2 cellular contexts compared by ENCODE assay signal in the genomic region with DNA sequence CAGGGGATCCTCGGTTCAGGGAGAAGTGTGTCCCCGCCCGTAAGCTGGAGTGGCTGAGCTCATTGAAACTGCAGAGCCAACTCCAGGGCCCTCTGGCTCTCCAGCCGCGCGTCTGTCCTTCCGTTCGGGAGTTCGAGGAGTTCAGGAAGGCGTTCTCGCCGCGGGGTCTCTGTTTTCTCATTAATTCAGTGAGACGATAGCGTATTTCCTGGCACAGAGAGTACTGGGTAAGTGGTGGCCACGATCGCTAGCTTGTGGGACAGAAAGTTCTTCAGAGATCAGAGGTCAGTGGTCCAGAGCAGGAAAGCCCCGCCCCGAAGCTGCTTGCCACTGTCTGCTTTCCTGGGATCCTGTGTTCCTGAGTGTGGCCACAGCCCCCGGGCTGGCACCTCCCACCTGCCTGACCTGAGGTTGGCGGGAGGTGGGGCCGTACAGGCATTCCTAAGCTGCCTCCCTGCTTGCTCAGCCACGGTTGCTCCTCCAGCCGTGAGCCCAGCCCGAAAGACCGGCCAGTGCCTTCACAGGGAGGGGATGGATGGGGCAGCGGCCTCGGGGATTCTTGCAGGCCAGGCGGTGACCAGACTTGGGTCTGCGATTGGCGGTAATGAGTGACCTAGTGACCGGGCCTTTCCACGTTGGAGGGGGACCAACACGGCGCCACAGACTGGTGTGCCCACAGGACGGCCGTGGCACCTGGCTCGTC.
TF ChIP-seq lines count a peak whose summit lies in the region.

No MANE protein-coding gene starts in this region.

TF ChIP-seq in IMR-90, 13 proteins besides CTCF, POLR2A, EP300 and RAD21:
- TF ChIP-seq NFE2L2 (IDR thresholded peaks at IDR 0.05; ENCODE audit: low read depth, low read length) (no peak), FOS (IDR thresholded peaks at IDR 0.05; ENCODE audit: low read depth, low read length) (no peak), MAZ (IDR thresholded peaks at IDR 0.05; ENCODE audit: borderline replicate concordance, low read depth, low read length) (no peak), RFX5 (IDR thresholded peaks at IDR 0.05; ENCODE audit: low read depth, low read length) (no peak), RCOR1 (IDR thresholded peaks at IDR 0.05; ENCODE audit: insufficient replicate concordance, low read length) (no peak), CHD1 (IDR thresholded peaks at IDR 0.05; ENCODE audit: low read depth, low read length) (no peak), BHLHE40 (IDR thresholded peaks at IDR 0.05; ENCODE audit: low read depth, low read length) (no peak)
TF ChIP-seq in IMR-90: peak in this region for 0.

TF ChIP-seq in HepG2, 621 proteins besides CTCF, POLR2A, EP300 and RAD21 (continues in another document):
- TF ChIP-seq SP4 (CRISPR knock-in tag; IDR thresholded peaks at IDR 0.05) (no peak; the same call in 1 of the 2 replicates), ZNF282 (IDR thresholded peaks at IDR 0.05; ENCODE audit: partially characterized antibody) (no peak), ARNT (IDR thresholded peaks at IDR 0.05) (no peak), ZNF224 (CRISPR knock-in tag; IDR thresholded peaks at IDR 0.05) (peak; percentile 64; the same call in 1 of the 2 replicates), MTA3 (CRISPR knock-in tag; IDR thresholded peaks at IDR 0.05) (no peak), PAX8 (CRISPR knock-in tag; IDR thresholded peaks at IDR 0.05; ENCODE audit: borderline replicate concordance) (0 out of 2 replicates have a peak, but pooled peaks have one; percentile 63), FOXK1 (CRISPR knock-in tag; IDR thresholded peaks at IDR 0.05; ENCODE audit: borderline replicate concordance, low read depth) (no peak), KMT2B (CRISPR knock-in tag; IDR thresholded peaks at IDR 0.05) (no peak; the same call in 1 of the 2 replicates), MEIS2 (CRISPR knock-in tag; IDR thresholded peaks at IDR 0.05) (peak; percentile 15; the same call in 1 of the 2 replicates), ZNF567 (CRISPR knock-in tag; IDR thresholded peaks at IDR 0.05; ENCODE audit: borderline replicate concordance) (peak; percentile 2; the same call in 1 of the 2 replicates), TCF7 (IDR thresholded peaks at IDR 0.05; ENCODE audit: low read depth) (no peak), POGZ (CRISPR knock-in tag; IDR thresholded peaks at IDR 0.05) (0 out of 2 replicates have a peak, but pooled peaks have one; percentile 24), ZNF672 (CRISPR knock-in tag; IDR thresholded peaks at IDR 0.05) (no peak), ZNF383 (CRISPR knock-in tag; IDR thresholded peaks at IDR 0.05; ENCODE audit: borderline replicate concordance) (no peak), SP5 (CRISPR knock-in tag; IDR thresholded peaks at IDR 0.05; ENCODE audit: borderline replicate concordance, low read depth) (peak; percentile 99), ZNF761 (CRISPR knock-in tag; conservative IDR thresholded peaks at IDR 0.05) (peak; percentile 68), ZNF850 (CRISPR knock-in tag; conservative IDR thresholded peaks at IDR 0.05) (no peak), HNRNPLL (IDR thresholded peaks at IDR 0.05; ENCODE audit: low read depth, low read length, poor library complexity, severe bottlenecking) (peak; percentile 49), MYNN (CRISPR knock-in tag; IDR thresholded peaks at IDR 0.05; ENCODE audit: low read depth) (no peak), MTF2 (CRISPR knock-in tag; IDR thresholded peaks at IDR 0.05; ENCODE audit: borderline replicate concordance) (peak; percentile 24; the same call in 1 of the 2 replicates), NFE2L1 (CRISPR knock-in tag; IDR thresholded peaks at IDR 0.05; ENCODE audit: borderline replicate concordance) (no peak), FIP1L1 (IDR thresholded peaks at IDR 0.05; ENCODE audit: borderline replicate concordance, insufficient read depth, low read depth, low read length) (no peak), SOX13 (IDR thresholded peaks at IDR 0.05) (no peak), SOX13 (CRISPR knock-in tag; conservative IDR thresholded peaks at IDR 0.05 in 1 of 2, IDR thresholded peaks at IDR 0.05 in 1 of 2) (peak in 1 of 2 experiments; percentile 70; a peak in 1 of 4 replicates), ARNT2 (CRISPR knock-in tag; IDR thresholded peaks at IDR 0.05; ENCODE audit: low read depth) (peak; percentile 49; the same call in 1 of the 2 replicates), ZNF790 (CRISPR knock-in tag; IDR thresholded peaks at IDR 0.05; ENCODE audit: borderline replicate concordance) (no peak), FOXM1 (CRISPR knock-in tag; IDR thresholded peaks at IDR 0.05) (no peak), SAP130 (CRISPR knock-in tag; IDR thresholded peaks at IDR 0.05; ENCODE audit: low read depth) (peak; percentile 94), MZF1 (CRISPR knock-in tag; IDR thresholded peaks at IDR 0.05; ENCODE audit: borderline replicate concordance) (no peak), SP1 (IDR thresholded peaks at IDR 0.05) (no peak), SP1 (CRISPR knock-in tag; IDR thresholded peaks at IDR 0.05) (peak; percentile 58), RXRA (CRISPR knock-in tag; IDR thresholded peaks at IDR 0.05) (peak; percentile 75), ATRX (CRISPR knock-in tag; IDR thresholded peaks at IDR 0.05; ENCODE audit: borderline replicate concordance) (no peak), TEAD3 (CRISPR knock-in tag; optimal IDR thresholded peaks at IDR 0.05; ENCODE audit: borderline replicate concordance) (peak; percentile 97), KDM1A (CRISPR knock-in tag; IDR thresholded peaks at IDR 0.05) (0 out of 2 replicates have a peak, but pooled peaks have one; percentile 37), SCMH1 (CRISPR knock-in tag; IDR thresholded peaks at IDR 0.05; ENCODE audit: borderline replicate concordance) (no peak), HNF4G (IDR thresholded peaks at IDR 0.05; ENCODE audit: borderline replicate concordance, low read depth, low read length) (peak; percentile 52; the same call in 1 of the 2 replicates), HNF4G (CRISPR knock-in tag; IDR thresholded peaks at IDR 0.05; ENCODE audit: borderline replicate concordance, low read depth) (no peak; the same call in none of the 2 replicates), ZNF841 (CRISPR knock-in tag; IDR thresholded peaks at IDR 0.05; ENCODE audit: borderline replicate concordance) (no peak)
- TF ChIP-seq, protein P1, sequence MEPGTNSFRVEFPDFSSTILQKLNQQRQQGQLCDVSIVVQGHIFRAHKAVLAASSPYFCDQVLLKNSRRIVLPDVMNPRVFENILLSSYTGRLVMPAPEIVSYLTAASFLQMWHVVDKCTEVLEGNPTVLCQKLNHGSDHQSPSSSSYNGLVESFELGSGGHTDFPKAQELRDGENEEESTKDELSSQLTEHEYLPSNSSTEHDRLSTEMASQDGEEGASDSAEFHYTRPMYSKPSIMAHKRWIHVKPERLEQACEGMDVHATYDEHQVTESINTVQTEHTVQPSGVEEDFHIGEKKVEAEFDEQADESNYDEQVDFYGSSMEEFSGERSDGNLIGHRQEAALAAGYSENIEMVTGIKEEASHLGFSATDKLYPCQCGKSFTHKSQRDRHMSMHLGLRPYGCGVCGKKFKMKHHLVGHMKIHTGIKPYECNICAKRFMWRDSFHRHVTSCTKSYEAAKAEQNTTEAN (CRISPR knock-in tag; conservative IDR thresholded peaks at IDR 0.05): no peak; the same call in 1 of the 2 replicates
- TF ChIP-seq, protein P2, sequence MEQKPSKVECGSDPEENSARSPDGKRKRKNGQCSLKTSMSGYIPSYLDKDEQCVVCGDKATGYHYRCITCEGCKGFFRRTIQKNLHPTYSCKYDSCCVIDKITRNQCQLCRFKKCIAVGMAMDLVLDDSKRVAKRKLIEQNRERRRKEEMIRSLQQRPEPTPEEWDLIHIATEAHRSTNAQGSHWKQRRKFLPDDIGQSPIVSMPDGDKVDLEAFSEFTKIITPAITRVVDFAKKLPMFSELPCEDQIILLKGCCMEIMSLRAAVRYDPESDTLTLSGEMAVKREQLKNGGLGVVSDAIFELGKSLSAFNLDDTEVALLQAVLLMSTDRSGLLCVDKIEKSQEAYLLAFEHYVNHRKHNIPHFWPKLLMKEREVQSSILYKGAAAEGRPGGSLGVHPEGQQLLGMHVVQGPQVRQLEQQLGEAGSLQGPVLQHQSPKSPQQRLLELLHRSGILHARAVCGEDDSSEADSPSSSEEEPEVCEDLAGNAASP (CRISPR knock-in tag; IDR thresholded peaks at IDR 0.05; ENCODE audit: borderline replicate concordance): peak; percentile 66; the same call in 1 of the 2 replicates
- TF ChIP-seq, protein P3, sequence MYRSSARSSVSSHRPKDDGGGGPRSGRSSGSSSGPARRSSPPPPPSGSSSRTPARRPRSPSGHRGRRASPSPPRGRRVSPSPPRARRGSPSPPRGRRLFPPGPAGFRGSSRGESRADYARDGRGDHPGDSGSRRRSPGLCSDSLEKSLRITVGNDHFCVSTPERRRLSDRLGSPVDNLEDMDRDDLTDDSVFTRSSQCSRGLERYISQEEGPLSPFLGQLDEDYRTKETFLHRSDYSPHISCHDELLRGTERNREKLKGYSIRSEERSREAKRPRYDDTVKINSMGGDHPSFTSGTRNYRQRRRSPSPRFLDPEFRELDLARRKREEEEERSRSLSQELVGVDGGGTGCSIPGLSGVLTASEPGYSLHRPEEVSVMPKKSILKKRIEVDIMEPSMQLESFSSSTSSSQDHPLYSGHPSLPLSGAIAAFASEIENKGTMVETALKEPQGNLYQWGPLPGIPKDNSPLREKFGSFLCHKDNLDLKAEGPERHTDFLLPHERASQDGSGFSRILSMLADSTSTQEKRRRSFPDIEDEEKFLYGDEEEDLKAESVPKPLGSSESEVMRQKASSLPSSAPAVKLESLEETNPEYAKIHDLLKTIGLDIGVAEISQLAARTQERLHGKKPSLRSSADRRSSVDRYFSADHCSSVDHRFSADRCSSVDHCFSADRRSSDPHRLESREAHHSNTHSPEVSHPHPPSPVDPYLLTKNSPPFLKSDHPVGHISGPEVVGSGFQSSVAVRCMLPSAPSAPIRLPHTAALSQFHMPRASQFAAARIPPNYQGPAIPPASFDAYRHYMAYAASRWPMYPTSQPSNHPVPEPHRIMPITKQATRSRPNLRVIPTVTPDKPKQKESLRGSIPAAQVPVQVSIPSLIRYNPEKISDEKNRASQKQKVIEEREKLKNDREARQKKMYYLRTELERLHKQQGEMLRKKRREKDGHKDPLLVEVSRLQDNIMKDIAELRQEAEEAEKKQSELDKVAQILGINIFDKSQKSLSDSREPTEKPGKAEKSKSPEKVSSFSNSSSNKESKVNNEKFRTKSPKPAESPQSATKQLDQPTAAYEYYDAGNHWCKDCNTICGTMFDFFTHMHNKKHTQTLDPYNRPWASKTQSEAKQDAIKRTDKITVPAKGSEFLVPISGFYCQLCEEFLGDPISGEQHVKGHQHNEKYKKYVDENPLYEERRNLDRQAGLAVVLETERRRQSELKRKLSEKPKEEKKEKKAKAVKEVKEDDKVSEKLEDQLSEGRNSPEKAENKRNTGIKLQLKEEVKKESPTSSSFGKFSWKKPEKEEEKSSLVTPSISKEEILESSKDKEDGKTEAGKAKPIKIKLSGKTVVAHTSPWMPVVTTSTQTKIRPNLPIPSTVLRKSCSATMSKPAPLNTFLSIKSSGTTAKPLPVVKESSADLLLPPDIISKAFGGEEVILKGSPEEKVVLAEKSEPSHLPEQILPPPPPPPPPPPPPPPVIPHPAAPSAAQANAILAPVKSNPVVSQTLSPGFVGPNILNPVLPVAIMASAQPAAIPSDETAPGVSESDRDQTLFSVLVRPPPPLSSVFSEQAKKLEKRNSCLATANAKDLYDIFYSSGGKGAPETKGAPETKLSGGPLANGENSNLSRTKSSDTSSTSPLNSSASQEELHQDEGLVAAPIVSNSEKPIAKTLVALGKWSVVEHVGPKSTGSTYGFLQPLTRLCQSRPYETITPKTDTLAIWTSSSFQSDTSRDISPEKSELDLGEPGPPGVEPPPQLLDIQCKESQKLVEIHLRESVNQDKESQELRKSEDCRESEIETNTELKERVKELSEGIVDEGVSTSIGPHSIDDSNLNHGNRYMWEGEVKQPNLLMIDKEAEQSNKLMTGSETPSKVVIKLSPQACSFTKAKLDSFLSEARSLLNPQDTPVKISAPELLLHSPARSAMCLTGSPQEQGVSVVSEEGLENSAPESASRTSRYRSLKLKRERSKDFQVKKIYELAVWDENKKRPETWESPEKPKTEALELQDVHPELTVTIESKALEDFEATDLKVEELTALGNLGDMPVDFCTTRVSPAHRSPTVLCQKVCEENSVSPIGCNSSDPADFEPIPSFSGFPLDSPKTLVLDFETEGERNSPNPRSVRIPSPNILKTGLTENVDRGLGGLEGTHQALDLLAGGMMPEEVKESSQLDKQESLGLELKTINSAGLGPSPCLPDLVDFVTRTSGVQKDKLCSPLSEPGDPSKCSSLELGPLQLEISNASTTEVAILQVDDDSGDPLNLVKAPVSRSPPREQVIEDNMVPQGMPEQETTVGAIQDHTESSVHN (CRISPR knock-in tag; IDR thresholded peaks at IDR 0.05): peak; percentile 79; the same call in 1 of the 2 replicates
- TF ChIP-seq, protein P4, sequence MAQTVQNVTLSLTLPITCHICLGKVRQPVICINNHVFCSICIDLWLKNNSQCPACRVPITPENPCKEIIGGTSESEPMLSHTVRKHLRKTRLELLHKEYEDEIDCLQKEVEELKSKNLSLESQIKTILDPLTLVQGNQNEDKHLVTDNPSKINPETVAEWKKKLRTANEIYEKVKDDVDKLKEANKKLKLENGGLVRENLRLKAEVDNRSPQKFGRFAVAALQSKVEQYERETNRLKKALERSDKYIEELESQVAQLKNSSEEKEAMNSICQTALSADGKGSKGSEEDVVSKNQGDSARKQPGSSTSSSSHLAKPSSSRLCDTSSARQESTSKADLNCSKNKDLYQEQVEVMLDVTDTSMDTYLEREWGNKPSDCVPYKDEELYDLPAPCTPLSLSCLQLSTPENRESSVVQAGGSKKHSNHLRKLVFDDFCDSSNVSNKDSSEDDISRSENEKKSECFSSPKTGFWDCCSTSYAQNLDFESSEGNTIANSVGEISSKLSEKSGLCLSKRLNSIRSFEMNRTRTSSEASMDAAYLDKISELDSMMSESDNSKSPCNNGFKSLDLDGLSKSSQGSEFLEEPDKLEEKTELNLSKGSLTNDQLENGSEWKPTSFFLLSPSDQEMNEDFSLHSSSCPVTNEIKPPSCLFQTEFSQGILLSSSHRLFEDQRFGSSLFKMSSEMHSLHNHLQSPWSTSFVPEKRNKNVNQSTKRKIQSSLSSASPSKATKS (CRISPR knock-in tag; IDR thresholded peaks at IDR 0.05): no peak
- TF ChIP-seq, protein P5, sequence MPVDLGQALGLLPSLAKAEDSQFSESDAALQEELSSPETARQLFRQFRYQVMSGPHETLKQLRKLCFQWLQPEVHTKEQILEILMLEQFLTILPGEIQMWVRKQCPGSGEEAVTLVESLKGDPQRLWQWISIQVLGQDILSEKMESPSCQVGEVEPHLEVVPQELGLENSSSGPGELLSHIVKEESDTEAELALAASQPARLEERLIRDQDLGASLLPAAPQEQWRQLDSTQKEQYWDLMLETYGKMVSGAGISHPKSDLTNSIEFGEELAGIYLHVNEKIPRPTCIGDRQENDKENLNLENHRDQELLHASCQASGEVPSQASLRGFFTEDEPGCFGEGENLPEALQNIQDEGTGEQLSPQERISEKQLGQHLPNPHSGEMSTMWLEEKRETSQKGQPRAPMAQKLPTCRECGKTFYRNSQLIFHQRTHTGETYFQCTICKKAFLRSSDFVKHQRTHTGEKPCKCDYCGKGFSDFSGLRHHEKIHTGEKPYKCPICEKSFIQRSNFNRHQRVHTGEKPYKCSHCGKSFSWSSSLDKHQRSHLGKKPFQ (CRISPR knock-in tag; IDR thresholded peaks at IDR 0.05; ENCODE audit: insufficient replicate concordance): no peak
- TF ChIP-seq, protein P6, sequence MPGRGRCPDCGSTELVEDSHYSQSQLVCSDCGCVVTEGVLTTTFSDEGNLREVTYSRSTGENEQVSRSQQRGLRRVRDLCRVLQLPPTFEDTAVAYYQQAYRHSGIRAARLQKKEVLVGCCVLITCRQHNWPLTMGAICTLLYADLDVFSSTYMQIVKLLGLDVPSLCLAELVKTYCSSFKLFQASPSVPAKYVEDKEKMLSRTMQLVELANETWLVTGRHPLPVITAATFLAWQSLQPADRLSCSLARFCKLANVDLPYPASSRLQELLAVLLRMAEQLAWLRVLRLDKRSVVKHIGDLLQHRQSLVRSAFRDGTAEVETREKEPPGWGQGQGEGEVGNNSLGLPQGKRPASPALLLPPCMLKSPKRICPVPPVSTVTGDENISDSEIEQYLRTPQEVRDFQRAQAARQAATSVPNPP (CRISPR knock-in tag; IDR thresholded peaks at IDR 0.05): no peak
